In the genomic region with DNA sequence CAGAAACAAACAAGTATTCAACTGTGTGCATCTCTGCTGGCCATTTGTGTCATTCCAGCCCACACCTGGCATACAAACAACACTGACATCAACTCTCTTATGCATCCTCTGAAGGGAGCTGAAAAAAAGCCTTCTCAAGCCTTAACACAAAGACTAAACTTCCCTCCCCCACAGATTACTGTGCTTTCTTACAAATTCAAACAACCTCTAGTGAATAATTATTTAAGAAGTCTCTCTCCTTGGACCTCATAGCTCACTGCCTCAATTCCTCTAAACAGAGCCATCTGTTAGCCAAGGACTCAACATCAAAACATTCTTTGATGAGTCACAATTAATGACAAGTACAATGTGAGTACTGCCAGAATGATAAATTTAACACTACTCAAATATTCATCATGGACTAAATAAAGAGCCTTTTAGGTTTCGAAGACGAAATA, we compare ENCODE assay signal across 14 cellular contexts.
DNase-seq lines count a peak whose midpoint lies in the region; ATAC-seq, FAIRE-seq and TF ChIP-seq lines count a peak whose summit lies in the region.
"Had no signal": no experiment of that assay in that cellular context is flagged by ENCODE, and none has a peak within 500 bp of the region (broad histone marks: within the 10 kb centered on the region; RNA-seq: fewer than 3 reads in every experiment).

No MANE protein-coding gene starts in this region.

- no peak overlapping the region for H3K27ac Mint-ChIP-seq in endothelial cell (ENCODE audit: unreplicated experiment)
- H3K27ac Mint-ChIP-seq: effector memory CD8-positive, alpha-beta T cell had no signal

- FAIRE-seq in HepG2 (lab: Jason Lieb, UNC), result no peak
- FAIRE-seq: pancreas had no signal

- TF ChIP-seq RAD21 in HepG2 (CRISPR knock-in tag; IDR thresholded peaks at IDR 0.05), result no peak

- ATAC-seq in HG03354 (IDR thresholded peaks at IDR 0.05; ENCODE audit: poor library complexity, severe bottlenecking, unreplicated experiment), result peak; percentile 51
- ATAC-seq in activated T-cell treated with anti-CD3 and anti-CD28 coated beads, Interleukin-2, amount 50 U/mL, for 4 hours, result no peak
- no peak for ATAC-seq in HepG2
- ATAC-seq in GM21825 (IDR thresholded peaks at IDR 0.05; ENCODE audit: unreplicated experiment), result no peak
- ATAC-seq: effector memory CD8-positive, alpha-beta T cell; pancreas had no signal

- POLR2A ChIA-PET in HepG2 (lab: Yijun Ruan, JAX), result no interaction called here

- DNase-seq in AG09319 (ENCODE audit: extremely low read depth, low read depth), result peak; percentile 70
- DNase-seq in caudate nucleus (lab: John Stamatoyannopoulos, UW), result peak in 1 of 61 donors; percentile 35
- DNase-seq in left kidney (ENCODE audit: low read depth, low spot score), result peak; percentile 25
- DNase-seq in activated T-cell treated with anti-CD3 and anti-CD28 coated beads, Interleukin-2, amount 50 U/mL, for 4 hours, result no peak
- no peak for DNase-seq in endothelial cell (ENCODE audit: low spot score)
- DNase-seq in HepG2 (ENCODE audit: low spot score), result no peak
- DNase-seq: activated naive CD4-positive, alpha-beta T cell treated with Interleukin-2 at 50 U/mL for 16 hours; COR-L47; effector memory CD8-positive, alpha-beta T cell; KG1; NCI-H345; pancreas had no signal

- CTCF ChIA-PET in HepG2 (lab: Yijun Ruan, JAX; ENCODE audit: low intra/inter-chr PET ratio, low total read pairs), result no interaction called here

- no peaks in the 10 kb centered on the region for H3K36me3 ChIP-seq in HepG2 (replicated peaks in 1 of 2; ENCODE audit: control insufficient read depth in 1 of 2, insufficient read depth in 2 of 2, low read length in 2 of 2)
- H3K36me3 ChIP-seq: pancreas had no signal

- H3K79me2 ChIP-seq in HepG2 (ENCODE audit: insufficient read depth, low read length), result no peaks in the 10 kb centered on the region

- no peak for TF ChIP-seq POLR2A in HepG2 (IDR thresholded peaks at IDR 0.05; ENCODE audit: insufficient read depth in 1 of 2, low read depth in 2 of 2, low read length in 2 of 2)

- no peaks in the 10 kb centered on the region for H3K36me3 Mint-ChIP-seq in activated T-cell treated with anti-CD3 and anti-CD28 coated beads, Interleukin-2, amount 50 U/mL, for 4 hours (ENCODE audit: insufficient read depth)
- no peaks in the 10 kb centered on the region for H3K36me3 Mint-ChIP-seq in endothelial cell (ENCODE audit: low read depth, unreplicated experiment)

- H3K4me1 ChIP-seq in HepG2 (ENCODE audit: insufficient read depth, low read length), result no peaks in the 10 kb centered on the region
- H3K4me1 ChIP-seq: pancreas had no signal

- no peaks in the 10 kb centered on the region for H3K9me3 ChIP-seq in HepG2 (ENCODE audit: low read length)
- H3K9me3 ChIP-seq: pancreas had no signal

- peak overlapping the region; percentile 88 for H3K27ac ChIP-seq in caudate nucleus (ENCODE audit: low read depth, low read length)
- H3K27ac ChIP-seq in HepG2 (ENCODE audit: extremely low read length, insufficient read depth, low read length), result no peak overlapping the region
- H3K27ac ChIP-seq: pancreas had no signal

- TF ChIP-seq EP300 in HepG2 (IDR thresholded peaks at IDR 0.05; ENCODE audit: low read depth in 2 of 2, low read length in 2 of 2), result no peak
- no peak for TF ChIP-seq EP300 in HepG2 (CRISPR knock-in tag; IDR thresholded peaks at IDR 0.05; ENCODE audit: borderline replicate concordance)

- intact Hi-C loops in HepG2 (cut with micrococcal nuclease; ENCODE audit: unreplicated experiment), result no loop called here

- no peak overlapping the region for H2AFZ ChIP-seq in HepG2 (ENCODE audit: low read length)

- no peak overlapping the region for H3K9ac ChIP-seq in HepG2 (ENCODE audit: insufficient read depth, low read depth, low read length)

- no peak overlapping the region for H3K4me3 Mint-ChIP-seq in activated T-cell treated with anti-CD3 and anti-CD28 coated beads, Interleukin-2, amount 50 U/mL, for 4 hours
- no peak overlapping the region for H3K4me3 Mint-ChIP-seq in endothelial cell (ENCODE audit: unreplicated experiment)
- H3K4me3 Mint-ChIP-seq: effector memory CD8-positive, alpha-beta T cell had no signal

- H3K27me3 ChIP-seq in HepG2 (ENCODE audit: control insufficient read depth in 1 of 2, insufficient read depth in 2 of 2, low read length in 2 of 2), result no peaks in the 10 kb centered on the region
- H3K27me3 ChIP-seq: pancreas had no signal

- no peak overlapping the region for H3K4me2 ChIP-seq in HepG2 (ENCODE audit: low read depth, low read length)

- H3K27me3 Mint-ChIP-seq in activated T-cell treated with anti-CD3 and anti-CD28 coated beads, Interleukin-2, amount 50 U/mL, for 4 hours (ENCODE audit: low read depth), result peaks cover 25% of the 10 kb centered on the region
- no peaks in the 10 kb centered on the region for H3K27me3 Mint-ChIP-seq in endothelial cell (ENCODE audit: unreplicated experiment)

- H3K4me1 Mint-ChIP-seq in activated T-cell treated with anti-CD3 and anti-CD28 coated beads, Interleukin-2, amount 50 U/mL, for 4 hours (ENCODE audit: low read depth), result no peaks in the 10 kb centered on the region
- no peaks in the 10 kb centered on the region for H3K4me1 Mint-ChIP-seq in endothelial cell (ENCODE audit: unreplicated experiment)

- no peaks in the 10 kb centered on the region for H4K20me1 ChIP-seq in HepG2 (ENCODE audit: insufficient read depth, low read length)

- 45% methylated on average over 2 of the region's 2 CpGs for WGBS in HepG2 (ENCODE audit: low lambda C conversion rate)

- in situ Hi-C loops in HepG2 (cut with HindIII; ENCODE audit: extremely low pct_ligation_motif_present, low pct_unique_long_range_greater_than_20kb), result no loop called here

- BruUV-seq in HepG2 (replicated peaks; lab: Mats Ljungman, UMichigan), result no TSS peak

- no peak overlapping the region for H3K4me3 ChIP-seq in HepG2 (replicated peaks in 1 of 3; ENCODE audit: insufficient read depth in 1 of 3, low read depth in 2 of 3, low read length in 3 of 3)
- H3K4me3 ChIP-seq: pancreas had no signal

- no peaks in the 10 kb centered on the region for H3K9me3 Mint-ChIP-seq in activated T-cell treated with anti-CD3 and anti-CD28 coated beads, Interleukin-2, amount 50 U/mL, for 4 hours
- no peaks in the 10 kb centered on the region for H3K9me3 Mint-ChIP-seq in endothelial cell (ENCODE audit: unreplicated experiment)
- H3K9me3 Mint-ChIP-seq: effector memory CD8-positive, alpha-beta T cell had no signal

- TF ChIP-seq CTCF in AG09319 (IDR thresholded peaks at IDR 0.05; ENCODE audit: low read depth, low read length) (no peak), endothelial cell (IDR thresholded peaks at IDR 0.05; ENCODE audit: unreplicated experiment) (no peak), HepG2 (CRISPR knock-in tag; IDR thresholded peaks at IDR 0.05) (no peak)

TF ChIP-seq in HepG2, 621 proteins besides CTCF, POLR2A, EP300 and RAD21:
- TF ChIP-seq, protein P1, sequence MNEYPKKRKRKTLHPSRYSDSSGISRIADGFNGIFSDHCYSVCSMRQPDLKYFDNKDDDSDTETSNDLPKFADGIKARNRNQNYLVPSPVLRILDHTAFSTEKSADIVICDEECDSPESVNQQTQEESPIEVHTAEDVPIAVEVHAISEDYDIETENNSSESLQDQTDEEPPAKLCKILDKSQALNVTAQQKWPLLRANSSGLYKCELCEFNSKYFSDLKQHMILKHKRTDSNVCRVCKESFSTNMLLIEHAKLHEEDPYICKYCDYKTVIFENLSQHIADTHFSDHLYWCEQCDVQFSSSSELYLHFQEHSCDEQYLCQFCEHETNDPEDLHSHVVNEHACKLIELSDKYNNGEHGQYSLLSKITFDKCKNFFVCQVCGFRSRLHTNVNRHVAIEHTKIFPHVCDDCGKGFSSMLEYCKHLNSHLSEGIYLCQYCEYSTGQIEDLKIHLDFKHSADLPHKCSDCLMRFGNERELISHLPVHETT (CRISPR knock-in tag; conservative IDR thresholded peaks at IDR 0.05), result no peak
- TF ChIP-seq ZNF773 (CRISPR knock-in tag; IDR thresholded peaks at IDR 0.05; ENCODE audit: borderline replicate concordance) (no peak), SIX1 (CRISPR knock-in tag; IDR thresholded peaks at IDR 0.05; ENCODE audit: borderline replicate concordance) (no peak), HDAC2 (CRISPR knock-in tag; IDR thresholded peaks at IDR 0.05) (no peak), ZNF83 (CRISPR knock-in tag; IDR thresholded peaks at IDR 0.05; ENCODE audit: borderline replicate concordance) (no peak), NR2F1 (CRISPR knock-in tag; IDR thresholded peaks at IDR 0.05) (no peak), ZBED4 (CRISPR knock-in tag; IDR thresholded peaks at IDR 0.05; ENCODE audit: borderline replicate concordance) (no peak)

Comparison
In these comparisons a context has a peak if more than half of its experiments do, and no peak if none do; other contexts are left out.
1. DNase-seq: peak in AG09319 (single experiment) and left kidney (single experiment); none in activated T-cell treated with anti-CD3 and anti-CD28 coated beads, Interleukin-2, amount 50 U/mL, for 4 hours (single experiment), endothelial cell (single experiment) and HepG2 (single experiment).